1 cellular context compared by ENCODE assay signal in genomic region chr4:150021483-150021882, GRCh38.
TF ChIP-seq lines count a peak whose summit lies in the region.

No MANE protein-coding gene starts in this region.

TF ChIP-seq in SK-N-SH, 30 proteins besides CTCF, POLR2A, EP300 and RAD21 (continued from another document):
- TF ChIP-seq MAX (IDR thresholded peaks at IDR 0.05; ENCODE audit: low read depth), result no peak
- no peak for TF ChIP-seq USF1 (IDR thresholded peaks at IDR 0.05; ENCODE audit: borderline replicate concordance, low read depth)
- TF ChIP-seq FOXJ3 (CRISPR knock-in tag; IDR thresholded peaks at IDR 0.05), result no peak
- TF ChIP-seq PBX3 (IDR thresholded peaks at IDR 0.05), result no peak
- no peak for TF ChIP-seq POLR2AphosphoS5 (IDR thresholded peaks at IDR 0.05; ENCODE audit: low read depth, low read length)
- TF ChIP-seq SMC3 (IDR thresholded peaks at IDR 0.05; ENCODE audit: low read depth, low read length), result no peak
- TF ChIP-seq ELF1 (IDR thresholded peaks at IDR 0.05), result no peak
- TF ChIP-seq RCOR1 (IDR thresholded peaks at IDR 0.05; ENCODE audit: low read length), result no peak
